In genomic region chr13:41058229-41059070, GRCh38 we compare ENCODE assay signal across 8 cellular contexts. TPM values are rescaled to one million over a fixed set of nuclear protein-coding genes. Genes with fewer than 3 reads are reported as not detected.
DNase-seq lines count a peak whose midpoint lies in the region; ATAC-seq and TF ChIP-seq lines count a peak whose summit lies in the region.

No MANE protein-coding gene starts in this region.

- intact Hi-C loops in CD14-positive monocyte (cut with micrococcal nuclease), result loop anchor here in 1 of 2 donors (10.0 kb wide), 1 partner anchor 54 kb away; no protein-coding TSS in a partner anchor

- H3K27me3 ChIP-seq in endocrine pancreas (ENCODE audit: control insufficient read depth, insufficient read depth, low read length), result no peaks in the 10 kb centered on the region
- no peaks in the 10 kb centered on the region for H3K27me3 ChIP-seq in neuron (ENCODE audit: insufficient read depth, low read length)

- peak overlapping the region; percentile 92 for H2AFZ ChIP-seq in neuron (ENCODE audit: low read depth, low read length)

- no peak for ATAC-seq in HG02885 (IDR thresholded peaks at IDR 0.05; ENCODE audit: poor library complexity, unreplicated experiment)

- H3K36me3 ChIP-seq in endocrine pancreas (ENCODE audit: control insufficient read depth, insufficient read depth, low read length) (no peaks in the 10 kb centered on the region), neuron (ENCODE audit: insufficient read depth, low read length) (no peaks in the 10 kb centered on the region)

- no peak for TF ChIP-seq CTCF in CD14-positive monocyte (IDR thresholded peaks at IDR 0.05)

- H3K4me1 Mint-ChIP-seq in CD14-positive monocyte, result peaks cover 59% of the 10 kb centered on the region

- H3K27me3 Mint-ChIP-seq in CD14-positive monocyte (ENCODE audit: low read depth in 3 of 3), result peaks cover 0 to 4% (median 3%) of the 10 kb centered on the region in 3 donors

- DNase-seq in CD14-positive monocyte (ENCODE audit: low spot score) (no peak), NCI-H226 (peak; percentile 27), hippocampal formation (lab: John Stamatoyannopoulos, UW) (no peak), NCI-H2171 (lab: John Stamatoyannopoulos, UW) (no peak), NCI-H510A treated with DMSO at 0.1 percent for 48 hours (lab: John Stamatoyannopoulos, UW) (no peak)

- H3K9me3 Mint-ChIP-seq in CD14-positive monocyte, result peaks cover 0 to 2% (median 0%) of the 10 kb centered on the region in 7 donors

- H3K4me3 ChIP-seq in endocrine pancreas (ENCODE audit: control insufficient read depth, insufficient read depth, low read length) (peak overlapping the region; percentile 96), neuron (ENCODE audit: low read length) (peak overlapping the region; percentile 94)

- peak overlapping the region in 4 of 7 donors; percentile 62 to 100 (median 81) for H3K27ac Mint-ChIP-seq in CD14-positive monocyte

- no peak overlapping the region for H3K9ac ChIP-seq in endocrine pancreas (ENCODE audit: control insufficient read depth, insufficient read depth, low read length)

- peak overlapping the region; percentile 2 to 98 for H3K4me3 Mint-ChIP-seq in CD14-positive monocyte

- H3K36me3 Mint-ChIP-seq in CD14-positive monocyte, result peaks cover 8 to 16% of the 10 kb centered on the region in 2 donors

- H3K9me3 ChIP-seq in endocrine pancreas (ENCODE audit: control insufficient read depth, low read length), result no peaks in the 10 kb centered on the region
- no peaks in the 10 kb centered on the region for H3K9me3 ChIP-seq in neuron (ENCODE audit: low read length)

- peaks cover 24% of the 10 kb centered on the region for H3K4me1 ChIP-seq in endocrine pancreas (ENCODE audit: control insufficient read depth, insufficient read depth, low read length)
- peaks cover 8% of the 10 kb centered on the region for H3K4me1 ChIP-seq in neuron (ENCODE audit: insufficient read depth, low read length)

RNA-seq across cellular contexts. Expression of gene WBP4, which starts 2.9 kb away (rescaled TPM):
- 1 to 10 TPM; 2.8 to 3.8 TPM for polyA plus RNA-seq in CD14-positive monocyte

RNA-seq across cellular contexts. Expression of gene ELF1, which starts 39.3 kb away (rescaled TPM):
- 10 to 100 TPM; 83.3 TPM for polyA plus RNA-seq in CD14-positive monocyte
